ENCODE assay signal across 11 cellular contexts in the genomic region with DNA sequence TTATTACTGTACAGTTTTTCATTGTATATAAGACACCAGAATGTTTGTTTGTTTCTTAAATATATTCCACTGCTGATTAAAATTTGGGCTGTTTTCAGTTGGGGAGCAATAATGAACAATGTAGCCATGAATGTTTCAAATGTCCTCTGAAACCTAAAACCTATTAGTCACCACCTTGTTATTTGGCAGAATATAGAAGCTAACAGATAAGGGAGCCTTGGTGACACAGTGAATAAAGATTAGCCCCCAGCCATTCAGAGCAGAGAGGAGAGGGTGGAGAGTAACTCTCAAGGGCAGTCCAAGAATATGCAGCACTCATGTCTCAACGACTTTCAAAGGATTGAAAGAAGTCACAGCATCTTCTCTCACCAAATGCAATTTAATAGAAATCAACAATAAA. TPM values are rescaled to one million over a fixed set of nuclear protein-coding genes. Genes with fewer than 3 reads are reported as not detected.
DNase-seq lines count a peak whose midpoint lies in the region; ATAC-seq and TF ChIP-seq lines count a peak whose summit lies in the region.
"Had no signal": no experiment of that assay in that cellular context is flagged by ENCODE, and none has a peak within 500 bp of the region (broad histone marks: within the 10 kb centered on the region; RNA-seq: fewer than 3 reads in every experiment).

No MANE protein-coding gene starts in this region.

- H3K4me1 ChIP-seq in OCI-LY3 (ENCODE audit: low read length) (peaks cover 68% of the 10 kb centered on the region), endodermal cell (ENCODE audit: control insufficient read depth, insufficient read depth, low read length) (peaks cover 5% of the 10 kb centered on the region)
- H3K4me1 ChIP-seq: psoas muscle had no signal

- no peak overlapping the region for H3K4me3 Mint-ChIP-seq in endodermal cell

- H3K27ac Mint-ChIP-seq in endodermal cell: peak overlapping the region; percentile 42

- ATAC-seq in HG03571 (IDR thresholded peaks at IDR 0.05; ENCODE audit: unreplicated experiment) (no peak), HG02642 (IDR thresholded peaks at IDR 0.05; ENCODE audit: poor library complexity, unreplicated experiment) (no peak)
- ATAC-seq: activated CD4-positive, CD25-positive, alpha-beta regulatory T cell treated with anti-CD3 and anti-CD28 coated beads, Interleukin-2, amount 50 U/mL, for 24 hours; psoas muscle had no signal

- H3K27me3 ChIP-seq in OCI-LY3 (ENCODE audit: low read depth, low read length) (peaks cover 19% of the 10 kb centered on the region; the same call in 1 of the 2 replicates), endodermal cell (ENCODE audit: control insufficient read depth, insufficient read depth, low read length, poor library complexity, severe bottlenecking) (no peaks in the 10 kb centered on the region)

- H3K9ac ChIP-seq in OCI-LY3 (ENCODE audit: low read length): peak overlapping the region; percentile 67
- H3K9ac ChIP-seq in endodermal cell (ENCODE audit: extremely low read depth, low read length, poor library complexity, severe bottlenecking): no peak overlapping the region

- peak overlapping the region; percentile 16 for H2AFZ ChIP-seq in OCI-LY3 (ENCODE audit: low read depth, low read length)

- WGBS in endodermal cell (ENCODE audit: insufficient coverage in 1 of 2, insufficient read length in 1 of 2), 2 experiments: 22% methylated on average over 1 of the region's 1 CpG; no CpG with 5 or more reads in 1 of the 2 experiments

- no peaks in the 10 kb centered on the region for H4K20me1 ChIP-seq in OCI-LY3 (ENCODE audit: insufficient read depth, low read length)

- peaks cover 15% of the 10 kb centered on the region for H3K4me1 Mint-ChIP-seq in endodermal cell

- H3K27ac ChIP-seq in OCI-LY3 (ENCODE audit: low read length) (peak overlapping the region; percentile 87), endodermal cell (ENCODE audit: low read depth, low read length) (no peak overlapping the region)
- H3K27ac ChIP-seq: psoas muscle had no signal

- DNase-seq in DMS 273 (lab: John Stamatoyannopoulos, UW; ENCODE audit: unreplicated experiment) (peak; percentile 54), endodermal cell (no peak), non-pigmented ciliary epithelial cell (ENCODE audit: low read depth) (peak; percentile 76), putamen (ENCODE audit: low spot score) (no peak)
- no peak for DNase-seq in activated CD8-positive, alpha-beta memory T cell treated with anti-CD3 and anti-CD28 coated beads, Interleukin-2, amount 50 U/mL, for 48 hours
- DNase-seq: NCI-H2171 treated with DMSO at 0.1 percent for 48 hours, psoas muscle had no signal

- H3K9me3 ChIP-seq in OCI-LY3 (ENCODE audit: insufficient read depth, low read length): no peaks in the 10 kb centered on the region
- peaks cover 6% of the 10 kb centered on the region for H3K9me3 ChIP-seq in endodermal cell (ENCODE audit: control insufficient read depth, low read length)
- H3K9me3 ChIP-seq: psoas muscle had no signal

- H3K79me2 ChIP-seq in OCI-LY3 (ENCODE audit: low read length): no peaks in the 10 kb centered on the region

- H3K4me2 ChIP-seq in OCI-LY3 (ENCODE audit: low read length): peak overlapping the region; percentile 64

- H3K36me3 Mint-ChIP-seq in endodermal cell (ENCODE audit: low read depth): no peaks in the 10 kb centered on the region

- H3K36me3 ChIP-seq in OCI-LY3 (replicated peaks; ENCODE audit: low read depth, low read length) (no peaks in the 10 kb centered on the region), endodermal cell (ENCODE audit: control insufficient read depth, insufficient read depth, low read length) (no peaks in the 10 kb centered on the region)

- H3K4me3 ChIP-seq in OCI-LY3 (ENCODE audit: low read length): peak overlapping the region; percentile 30; the same call in 1 of the 2 replicates
- H3K4me3 ChIP-seq in endodermal cell (ENCODE audit: low read length): no peak overlapping the region
- H3K4me3 ChIP-seq: psoas muscle had no signal

- TF ChIP-seq CTCF in OCI-LY3 (IDR thresholded peaks at IDR 0.05; ENCODE audit: low read depth, low read length): no peak
- TF ChIP-seq CTCF in endodermal cell (conservative IDR thresholded peaks at IDR 0.05): no peak

- peaks cover 4% of the 10 kb centered on the region for H3K27me3 Mint-ChIP-seq in endodermal cell (ENCODE audit: insufficient read depth)

- no peaks in the 10 kb centered on the region for H3K9me3 Mint-ChIP-seq in endodermal cell

RNA-seq across cellular contexts. Expression of a gene that starts 43.1 kb away (rescaled TPM):
- 10 to 100 TPM in 1 of 2 donors, 1 to 10 TPM in 1; 1.7 to 13.5 TPM for total RNA-seq in endodermal cell
- polyA plus RNA-seq in endodermal cell (2013, experiment 1 of 2): 0.32 TPM
- 0.37 TPM for polyA plus RNA-seq in endodermal cell (2013, experiment 2 of 2)

Comparison
In these comparisons a context has a peak if more than half of its experiments do, and no peak if none do; other contexts are left out.
1. DNase-seq: peak in DMS 273 (single experiment) and non-pigmented ciliary epithelial cell (single experiment); none in endodermal cell (single experiment), activated CD8-positive, alpha-beta memory T cell treated with anti-CD3 and anti-CD28 coated beads, Interleukin-2, amount 50 U/mL, for 48 hours (single experiment) and putamen (single experiment).